21 cellular contexts compared by ENCODE assay signal in genomic region chr4:88828846-88829245, GRCh38.
"Had no signal": no experiment of that assay in that cellular context is flagged by ENCODE, and none has a peak within 500 bp of the region (broad histone marks: within the 10 kb centered on the region; RNA-seq: fewer than 3 reads in every experiment).

No MANE protein-coding gene starts in this region.

- H3K27ac ChIP-seq: neutrophil, SJSA1 had no signal

- H3K9me3 Mint-ChIP-seq: naive thymus-derived CD4-positive, alpha-beta T cell had no signal

- H3K27ac Mint-ChIP-seq: activated naive CD8-positive, alpha-beta T cell had no signal

- H3K4me3 Mint-ChIP-seq: activated naive CD8-positive, alpha-beta T cell; naive thymus-derived CD4-positive, alpha-beta T cell had no signal

- H3K4me1 ChIP-seq: breast epithelium had no signal

- H3K27me3 ChIP-seq: breast epithelium, heart right ventricle, neutrophil, SJSA1 had no signal

- H3K27me3 Mint-ChIP-seq: activated naive CD8-positive, alpha-beta T cell had no signal

- DNase-seq: activated CD4-positive, alpha-beta T cell treated with anti-CD3 and anti-CD28 coated beads, Interleukin-2, amount 50 U/mL, for 1 hour; activated CD4-positive, CD25-positive, alpha-beta regulatory T cell; activated CD8-positive, alpha-beta memory T cell treated with anti-CD3 and anti-CD28 coated beads for 24 hours; activated gamma-delta T cell treated with Interleukin-2 at 50 U/mL for 16 hours; anterior cingulate cortex; erythroblast; foreskin melanocyte; heart right ventricle; left colon; naive thymus-derived CD4-positive, alpha-beta T cell; posterior cingulate gyrus; retina; stimulated activated CD4-positive, alpha-beta T cell treated with anti-CD3 and anti-CD28 coated beads, Interleukin-4, amount 100 ng/mL, for 24 hours; stimulated activated naive CD4-positive, alpha-beta T cell; substantia nigra; SW 1271 had no signal

- H3K4me3 ChIP-seq: breast epithelium, heart right ventricle, SJSA1, skin epidermis had no signal

- H3K9me3 ChIP-seq: breast epithelium, heart right ventricle, neutrophil, SJSA1 had no signal

- ATAC-seq: left colon; naive thymus-derived CD4-positive, alpha-beta T cell had no signal

- H3K36me3 Mint-ChIP-seq: activated naive CD8-positive, alpha-beta T cell; naive thymus-derived CD4-positive, alpha-beta T cell had no signal

- H3K36me3 ChIP-seq: breast epithelium, heart right ventricle, neutrophil, SJSA1 had no signal
